1 cellular context compared by ENCODE assay signal in genomic region chr10:14837756-14838581, GRCh38.
TF ChIP-seq lines count a peak whose summit lies in the region.

TSS of gene CDNF (minus strand) at chr10:14838037. CDS start at chr10:14837946, 91 bp downstream.
A gene with protein sequence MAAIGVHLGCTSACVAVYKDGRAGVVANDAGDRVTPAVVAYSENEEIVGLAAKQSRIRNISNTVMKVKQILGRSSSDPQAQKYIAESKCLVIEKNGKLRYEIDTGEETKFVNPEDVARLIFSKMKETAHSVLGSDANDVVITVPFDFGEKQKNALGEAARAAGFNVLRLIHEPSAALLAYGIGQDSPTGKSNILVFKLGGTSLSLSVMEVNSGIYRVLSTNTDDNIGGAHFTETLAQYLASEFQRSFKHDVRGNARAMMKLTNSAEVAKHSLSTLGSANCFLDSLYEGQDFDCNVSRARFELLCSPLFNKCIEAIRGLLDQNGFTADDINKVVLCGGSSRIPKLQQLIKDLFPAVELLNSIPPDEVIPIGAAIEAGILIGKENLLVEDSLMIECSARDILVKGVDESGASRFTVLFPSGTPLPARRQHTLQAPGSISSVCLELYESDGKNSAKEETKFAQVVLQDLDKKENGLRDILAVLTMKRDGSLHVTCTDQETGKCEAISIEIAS (plus strand): TSS chr10:14838306. CDS start chr10:14838403, 97 bp downstream.
A gene with protein sequence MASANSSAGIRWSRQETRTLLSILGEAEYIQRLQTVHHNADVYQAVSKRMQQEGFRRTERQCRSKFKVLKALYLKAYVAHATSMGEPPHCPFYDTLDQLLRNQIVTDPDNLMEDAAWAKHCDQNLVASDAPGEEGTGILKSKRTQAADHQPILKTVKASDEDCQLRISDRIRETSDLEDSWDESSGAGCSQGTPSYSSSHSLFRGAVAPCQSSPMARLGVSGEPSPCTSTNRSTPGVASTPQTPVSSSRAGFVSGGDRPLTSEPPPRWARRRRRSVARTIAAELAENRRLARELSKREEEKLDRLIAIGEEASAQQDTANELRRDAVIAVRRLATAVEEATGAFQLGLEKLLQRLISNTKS (plus strand): TSS chr10:14838306. CDS start chr10:14842285, 3,979 bp downstream.

TF ChIP-seq in K562, 482 proteins besides CTCF, POLR2A, EP300 and RAD21 (continued from another document and continues in another):
- TF ChIP-seq, protein P1, sequence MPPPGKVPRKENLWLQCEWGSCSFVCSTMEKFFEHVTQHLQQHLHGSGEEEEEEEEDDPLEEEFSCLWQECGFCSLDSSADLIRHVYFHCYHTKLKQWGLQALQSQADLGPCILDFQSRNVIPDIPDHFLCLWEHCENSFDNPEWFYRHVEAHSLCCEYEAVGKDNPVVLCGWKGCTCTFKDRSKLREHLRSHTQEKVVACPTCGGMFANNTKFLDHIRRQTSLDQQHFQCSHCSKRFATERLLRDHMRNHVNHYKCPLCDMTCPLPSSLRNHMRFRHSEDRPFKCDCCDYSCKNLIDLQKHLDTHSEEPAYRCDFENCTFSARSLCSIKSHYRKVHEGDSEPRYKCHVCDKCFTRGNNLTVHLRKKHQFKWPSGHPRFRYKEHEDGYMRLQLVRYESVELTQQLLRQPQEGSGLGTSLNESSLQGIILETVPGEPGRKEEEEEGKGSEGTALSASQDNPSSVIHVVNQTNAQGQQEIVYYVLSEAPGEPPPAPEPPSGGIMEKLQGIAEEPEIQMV (tag; conservative IDR thresholded peaks at IDR 0.05; ENCODE audit: low read depth): no peak
- TF ChIP-seq, protein P2, sequence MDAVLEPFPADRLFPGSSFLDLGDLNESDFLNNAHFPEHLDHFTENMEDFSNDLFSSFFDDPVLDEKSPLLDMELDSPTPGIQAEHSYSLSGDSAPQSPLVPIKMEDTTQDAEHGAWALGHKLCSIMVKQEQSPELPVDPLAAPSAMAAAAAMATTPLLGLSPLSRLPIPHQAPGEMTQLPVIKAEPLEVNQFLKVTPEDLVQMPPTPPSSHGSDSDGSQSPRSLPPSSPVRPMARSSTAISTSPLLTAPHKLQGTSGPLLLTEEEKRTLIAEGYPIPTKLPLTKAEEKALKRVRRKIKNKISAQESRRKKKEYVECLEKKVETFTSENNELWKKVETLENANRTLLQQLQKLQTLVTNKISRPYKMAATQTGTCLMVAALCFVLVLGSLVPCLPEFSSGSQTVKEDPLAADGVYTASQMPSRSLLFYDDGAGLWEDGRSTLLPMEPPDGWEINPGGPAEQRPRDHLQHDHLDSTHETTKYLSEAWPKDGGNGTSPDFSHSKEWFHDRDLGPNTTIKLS (IDR thresholded peaks at IDR 0.05; ENCODE audit: borderline replicate concordance, low read depth): no peak
- TF ChIP-seq PYGO2 (tag; IDR thresholded peaks at IDR 0.05) (no peak), TAF7 (tag; IDR thresholded peaks at IDR 0.05) (peak; percentile 49; the same call in 1 of the 2 replicates), BRF1 (IDR thresholded peaks at IDR 0.05; ENCODE audit: borderline replicate concordance, extremely low read depth, insufficient read length) (no peak), RCOR1 (IDR thresholded peaks at IDR 0.05; ENCODE audit: borderline replicate concordance in 1 of 2, low read depth in 2 of 2, low read length in 2 of 2) (peak in 1 of 2 experiments; percentile 7; a peak in 1 of 4 replicates), POLR3A (IDR thresholded peaks at IDR 0.05; ENCODE audit: borderline replicate concordance, extremely low read depth, insufficient read depth, insufficient read length) (no peak), HMG20B (CRISPR knock-in tag; IDR thresholded peaks at IDR 0.05) (no peak), ZNF398 (CRISPR knock-in tag; IDR thresholded peaks at IDR 0.05) (no peak), FOXA1 (IDR thresholded peaks at IDR 0.05; ENCODE audit: borderline replicate concordance) (no peak), CUX1 (CRISPR knock-in tag; IDR thresholded peaks at IDR 0.05) (no peak), MTA3 (IDR thresholded peaks at IDR 0.05; ENCODE audit: borderline replicate concordance) (no peak; the same call in 1 of the 2 replicates), ZSCAN32 (CRISPR knock-in tag; IDR thresholded peaks at IDR 0.05) (0 out of 2 replicates have a peak, but pooled peaks have one; percentile 31), NCOR1 (IDR thresholded peaks at IDR 0.05) (no peak), C11orf30 (IDR thresholded peaks at IDR 0.05; ENCODE audit: low read depth) (peak; percentile 53), ZNF174 (CRISPR knock-in tag; IDR thresholded peaks at IDR 0.05) (no peak), JUND (IDR thresholded peaks at IDR 0.05; ENCODE audit: borderline replicate concordance, low read depth, low read length) (no peak), JUND (tag; IDR thresholded peaks at IDR 0.05; ENCODE audit: borderline replicate concordance, low read depth, low read length) (peak; percentile 33; the same call in 1 of the 3 replicates), MAZ (CRISPR knock-in tag; conservative IDR thresholded peaks at IDR 0.05 in 1 of 2, IDR thresholded peaks at IDR 0.05 in 1 of 2) (peak; percentile 48 to 79; a peak in 3 of 4 replicates), HEY1 (CRISPR knock-in tag; IDR thresholded peaks at IDR 0.05; ENCODE audit: borderline replicate concordance) (no peak), MYNN (IDR thresholded peaks at IDR 0.05) (no peak), MYNN (CRISPR knock-in tag; IDR thresholded peaks at IDR 0.05) (no peak), MNT (conservative IDR thresholded peaks at IDR 0.05) (peak; percentile 60 to 72), HLTF (IDR thresholded peaks at IDR 0.05) (0 out of 2 replicates have a peak, but pooled peaks have one; percentile 17), ESRRA (IDR thresholded peaks at IDR 0.05; ENCODE audit: borderline replicate concordance, low read depth) (peak; percentile 14; the same call in 1 of the 2 replicates), BACH1 (tag; IDR thresholded peaks at IDR 0.05) (no peak), JUNB (CRISPR knock-in tag; conservative IDR thresholded peaks at IDR 0.05) (no peak), GATAD2B (IDR thresholded peaks at IDR 0.05; ENCODE audit: borderline replicate concordance) (no peak), YY1 (IDR thresholded peaks at IDR 0.05; ENCODE audit: borderline replicate concordance in 1 of 3, control insufficient read depth in 1 of 3, extremely low read depth in 1 of 3, insufficient read depth in 3 of 3, insufficient read length in 1 of 3, insufficient replicate concordance in 2 of 3, low read depth in 1 of 3, low read length in 2 of 3) (peak in 2 of 3 experiments; percentile 68 to 88)
- TF ChIP-seq, protein P3, sequence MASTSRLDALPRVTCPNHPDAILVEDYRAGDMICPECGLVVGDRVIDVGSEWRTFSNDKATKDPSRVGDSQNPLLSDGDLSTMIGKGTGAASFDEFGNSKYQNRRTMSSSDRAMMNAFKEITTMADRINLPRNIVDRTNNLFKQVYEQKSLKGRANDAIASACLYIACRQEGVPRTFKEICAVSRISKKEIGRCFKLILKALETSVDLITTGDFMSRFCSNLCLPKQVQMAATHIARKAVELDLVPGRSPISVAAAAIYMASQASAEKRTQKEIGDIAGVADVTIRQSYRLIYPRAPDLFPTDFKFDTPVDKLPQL (IDR thresholded peaks at IDR 0.05; ENCODE audit: extremely low read depth, insufficient read length): no peak
- TF ChIP-seq, protein P4, sequence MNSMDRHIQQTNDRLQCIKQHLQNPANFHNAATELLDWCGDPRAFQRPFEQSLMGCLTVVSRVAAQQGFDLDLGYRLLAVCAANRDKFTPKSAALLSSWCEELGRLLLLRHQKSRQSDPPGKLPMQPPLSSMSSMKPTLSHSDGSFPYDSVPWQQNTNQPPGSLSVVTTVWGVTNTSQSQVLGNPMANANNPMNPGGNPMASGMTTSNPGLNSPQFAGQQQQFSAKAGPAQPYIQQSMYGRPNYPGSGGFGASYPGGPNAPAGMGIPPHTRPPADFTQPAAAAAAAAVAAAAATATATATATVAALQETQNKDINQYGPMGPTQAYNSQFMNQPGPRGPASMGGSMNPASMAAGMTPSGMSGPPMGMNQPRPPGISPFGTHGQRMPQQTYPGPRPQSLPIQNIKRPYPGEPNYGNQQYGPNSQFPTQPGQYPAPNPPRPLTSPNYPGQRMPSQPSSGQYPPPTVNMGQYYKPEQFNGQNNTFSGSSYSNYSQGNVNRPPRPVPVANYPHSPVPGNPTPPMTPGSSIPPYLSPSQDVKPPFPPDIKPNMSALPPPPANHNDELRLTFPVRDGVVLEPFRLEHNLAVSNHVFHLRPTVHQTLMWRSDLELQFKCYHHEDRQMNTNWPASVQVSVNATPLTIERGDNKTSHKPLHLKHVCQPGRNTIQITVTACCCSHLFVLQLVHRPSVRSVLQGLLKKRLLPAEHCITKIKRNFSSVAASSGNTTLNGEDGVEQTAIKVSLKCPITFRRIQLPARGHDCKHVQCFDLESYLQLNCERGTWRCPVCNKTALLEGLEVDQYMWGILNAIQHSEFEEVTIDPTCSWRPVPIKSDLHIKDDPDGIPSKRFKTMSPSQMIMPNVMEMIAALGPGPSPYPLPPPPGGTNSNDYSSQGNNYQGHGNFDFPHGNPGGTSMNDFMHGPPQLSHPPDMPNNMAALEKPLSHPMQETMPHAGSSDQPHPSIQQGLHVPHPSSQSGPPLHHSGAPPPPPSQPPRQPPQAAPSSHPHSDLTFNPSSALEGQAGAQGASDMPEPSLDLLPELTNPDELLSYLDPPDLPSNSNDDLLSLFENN (IDR thresholded peaks at IDR 0.05; ENCODE audit: low read depth in 2 of 2, low read length in 2 of 2): no peak; a peak in 1 of 4 replicates
- TF ChIP-seq, protein P5, sequence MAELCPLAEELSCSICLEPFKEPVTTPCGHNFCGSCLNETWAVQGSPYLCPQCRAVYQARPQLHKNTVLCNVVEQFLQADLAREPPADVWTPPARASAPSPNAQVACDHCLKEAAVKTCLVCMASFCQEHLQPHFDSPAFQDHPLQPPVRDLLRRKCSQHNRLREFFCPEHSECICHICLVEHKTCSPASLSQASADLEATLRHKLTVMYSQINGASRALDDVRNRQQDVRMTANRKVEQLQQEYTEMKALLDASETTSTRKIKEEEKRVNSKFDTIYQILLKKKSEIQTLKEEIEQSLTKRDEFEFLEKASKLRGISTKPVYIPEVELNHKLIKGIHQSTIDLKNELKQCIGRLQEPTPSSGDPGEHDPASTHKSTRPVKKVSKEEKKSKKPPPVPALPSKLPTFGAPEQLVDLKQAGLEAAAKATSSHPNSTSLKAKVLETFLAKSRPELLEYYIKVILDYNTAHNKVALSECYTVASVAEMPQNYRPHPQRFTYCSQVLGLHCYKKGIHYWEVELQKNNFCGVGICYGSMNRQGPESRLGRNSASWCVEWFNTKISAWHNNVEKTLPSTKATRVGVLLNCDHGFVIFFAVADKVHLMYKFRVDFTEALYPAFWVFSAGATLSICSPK (IDR thresholded peaks at IDR 0.05; ENCODE audit: borderline replicate concordance): no peak
